11 cellular contexts compared by ENCODE assay signal in genomic region chr10:113999520-113999919, GRCh38. TPM values are rescaled to one million over a fixed set of nuclear protein-coding genes. Genes with fewer than 3 reads are reported as not detected.
"Had no signal": no experiment of that assay in that cellular context is flagged by ENCODE, and none has a peak within 500 bp of the region (broad histone marks: within the 10 kb centered on the region; RNA-seq: fewer than 3 reads in every experiment).

No MANE protein-coding gene starts in this region.

- H3K36me3 ChIP-seq: adrenal gland, neural progenitor cell, tibial artery, WERI-Rb-1 had no signal

- H3K9me3 Mint-ChIP-seq: activated naive CD4-positive, alpha-beta T cell treated with anti-CD3 and anti-CD28 coated beads, Interleukin-2, amount 10 ng/mL, durations not matched to agents 7 days and 5 days; neural progenitor cell had no signal

- H3K36me3 Mint-ChIP-seq: activated naive CD4-positive, alpha-beta T cell treated with anti-CD3 and anti-CD28 coated beads, Interleukin-2, amount 10 ng/mL, durations not matched to agents 7 days and 5 days; neural progenitor cell; T-cell had no signal

- ATAC-seq: activated CD4-positive, alpha-beta T cell treated with anti-CD3 and anti-CD28 coated beads for 36 hours; T-cell had no signal

- H3K9me3 ChIP-seq: adrenal gland, tibial artery had no signal

- H3K27me3 ChIP-seq: adrenal gland, neural progenitor cell, tibial artery had no signal

- DNase-seq: activated CD4-positive, alpha-beta T cell treated with anti-CD3 and anti-CD28 coated beads for 36 hours; activated naive CD4-positive, alpha-beta T cell treated with anti-CD3 and anti-CD28 coated beads, Interleukin-2, amount 10 ng/mL, durations not matched to agents 7 days and 5 days; adrenal gland; central memory CD4-positive, alpha-beta T cell; dermis blood vessel endothelial cell; mammary epithelial cell; T-cell; WERI-Rb-1 had no signal

- H3K27ac ChIP-seq: adrenal gland, neural progenitor cell, parathyroid adenoma, tibial artery, WERI-Rb-1 had no signal

- H3K27ac Mint-ChIP-seq: activated CD4-positive, alpha-beta T cell treated with anti-CD3 and anti-CD28 coated beads for 36 hours; activated naive CD4-positive, alpha-beta T cell treated with anti-CD3 and anti-CD28 coated beads, Interleukin-2, amount 10 ng/mL, durations not matched to agents 7 days and 5 days; neural progenitor cell; T-cell had no signal

- H3K4me1 ChIP-seq: adrenal gland, neural progenitor cell had no signal

- H3K4me3 ChIP-seq: adrenal gland, neural progenitor cell, tibial artery had no signal

- H3K4me3 Mint-ChIP-seq: activated CD4-positive, alpha-beta T cell treated with anti-CD3 and anti-CD28 coated beads for 36 hours; activated naive CD4-positive, alpha-beta T cell treated with anti-CD3 and anti-CD28 coated beads, Interleukin-2, amount 10 ng/mL, durations not matched to agents 7 days and 5 days; neural progenitor cell; T-cell had no signal

RNA-seq across cellular contexts. Expression of gene ADRB1, which starts 44.1 kb away (rescaled TPM):
- total RNA-seq: activated CD4-positive, alpha-beta T cell treated with anti-CD3 and anti-CD28 coated beads for 36 hours had no signal
